ENCODE assay signal across 1 cellular context in genomic region chr4:156686120-156686519, GRCh38.
TF ChIP-seq lines count a peak whose summit lies in the region.

No MANE protein-coding gene starts in this region.

TF ChIP-seq in IMR-90, 13 proteins besides CTCF, POLR2A, EP300 and RAD21 (continued from another document):
- TF ChIP-seq USF2 (IDR thresholded peaks at IDR 0.05; ENCODE audit: low read depth, low read length), result no peak
- TF ChIP-seq RCOR1 (IDR thresholded peaks at IDR 0.05; ENCODE audit: insufficient replicate concordance, low read length), result no peak
